Comparison of ENCODE assay signal across 20 cellular contexts in genomic region chr21:34671891-34672290, GRCh38. TPM values are rescaled to one million over a fixed set of nuclear protein-coding genes. Genes with fewer than 3 reads are reported as not detected.
"Had no signal": no experiment of that assay in that cellular context is flagged by ENCODE, and none has a peak within 500 bp of the region (broad histone marks: within the 10 kb centered on the region; RNA-seq: fewer than 3 reads in every experiment).

No MANE protein-coding gene starts in this region.

- H3K27ac Mint-ChIP-seq: activated CD4-positive, alpha-beta T cell treated with anti-CD3 and anti-CD28 coated beads, Interleukin-2, amount 10 ng/mL, durations not matched to agents 24 days and 14 days; natural killer cell treated with Interleukin-12 subunit alpha and Interleukin-12 subunit beta and Interleukin-15 and Interleukin-18, amount 100 ng/mL, for 72 hours; stimulated activated memory B cell treated with anti-CD40 and anti-IgM and Interleukin-4, amounts not matched to agents 10 μg/mL and 1 μg/mL and 100 μg/mL, for 72 hours had no signal

- H3K4me1 ChIP-seq: breast epithelium, psoas muscle had no signal

- H3K36me3 ChIP-seq: breast epithelium, lower lobe of right lung, right lobe of liver, uterus had no signal

- H3K27ac ChIP-seq: breast epithelium, lower lobe of right lung, psoas muscle, right lobe of liver, uterus had no signal

- H3K9me3 ChIP-seq: breast epithelium, lower lobe of right lung, psoas muscle, right lobe of liver, uterus had no signal

- H3K36me3 Mint-ChIP-seq: natural killer cell treated with Interleukin-12 subunit alpha and Interleukin-12 subunit beta and Interleukin-15 and Interleukin-18, amount 100 ng/mL, for 72 hours; stimulated activated memory B cell treated with anti-CD40 and anti-IgM and Interleukin-4, amounts not matched to agents 10 μg/mL and 1 μg/mL and 100 μg/mL, for 72 hours had no signal

- H3K4me3 Mint-ChIP-seq: activated CD4-positive, alpha-beta T cell treated with anti-CD3 and anti-CD28 coated beads, Interleukin-2, amount 10 ng/mL, durations not matched to agents 24 days and 14 days; activated T-cell treated with anti-CD3 and anti-CD28 coated beads, Interleukin-2, amount 50 U/mL, for 4 hours; natural killer cell treated with Interleukin-12 subunit alpha and Interleukin-12 subunit beta and Interleukin-15 and Interleukin-18, amount 100 ng/mL, for 72 hours; stimulated activated memory B cell treated with anti-CD40 and anti-IgM and Interleukin-4, amounts not matched to agents 10 μg/mL and 1 μg/mL and 100 μg/mL, for 72 hours had no signal

- ATAC-seq: activated T-cell treated with anti-CD3 and anti-CD28 coated beads, Interleukin-2, amount 50 U/mL, for 4 hours; lower lobe of right lung; natural killer cell treated with Interleukin-12 subunit alpha and Interleukin-12 subunit beta and Interleukin-15 and Interleukin-18, amount 100 ng/mL, for 72 hours; right lobe of liver; stimulated activated memory B cell treated with anti-CD40 and anti-IgM and Interleukin-4, amounts not matched to agents 10 μg/mL and 1 μg/mL and 100 μg/mL, for 72 hours had no signal

- H3K9me3 Mint-ChIP-seq: activated CD4-positive, alpha-beta T cell treated with anti-CD3 and anti-CD28 coated beads, Interleukin-2, amount 10 ng/mL, durations not matched to agents 24 days and 14 days; activated T-cell treated with anti-CD3 and anti-CD28 coated beads, Interleukin-2, amount 50 U/mL, for 4 hours; natural killer cell treated with Interleukin-12 subunit alpha and Interleukin-12 subunit beta and Interleukin-15 and Interleukin-18, amount 100 ng/mL, for 72 hours; stimulated activated memory B cell treated with anti-CD40 and anti-IgM and Interleukin-4, amounts not matched to agents 10 μg/mL and 1 μg/mL and 100 μg/mL, for 72 hours had no signal

- DNase-seq: activated CD4-positive, alpha-beta T cell treated with anti-CD3 and anti-CD28 coated beads, Interleukin-2, amount 10 ng/mL, durations not matched to agents 24 days and 14 days; activated CD8-positive, alpha-beta memory T cell treated with anti-CD3 and anti-CD28 coated beads, Interleukin-2, amount 50 U/mL, for 4 hours; activated gamma-delta T cell; activated T-cell treated with anti-CD3 and anti-CD28 coated beads, Interleukin-2, amount 50 U/mL, for 4 hours; aorta; cerebellar nuclear complex; cortex of kidney; erythroblast; foreskin melanocyte; glutamatergic neuron; hypothalamus; islet precursor cell; lower lobe of right lung; psoas muscle; right lobe of liver; stimulated activated CD4-positive, alpha-beta T cell treated with anti-CD3 and anti-CD28 coated beads, Interleukin-4, amount 100 ng/mL, for 24 hours; uterus had no signal

- H3K4me3 ChIP-seq: psoas muscle, right lobe of liver, uterus had no signal

RNA-seq across cellular contexts. Expression of gene CLIC6, which starts 3.1 kb away (rescaled TPM):
- total RNA-seq: activated CD4-positive, alpha-beta T cell treated with anti-CD3 and anti-CD28 coated beads, Interleukin-2, amount 10 ng/mL, durations not matched to agents 24 days and 14 days had no signal
